ENCODE assay signal across 22 cellular contexts in genomic region chr2:101871480-101871879, GRCh38.
"Had no signal": no experiment of that assay in that cellular context is flagged by ENCODE, and none has a peak within 500 bp of the region (broad histone marks: within the 10 kb centered on the region; RNA-seq: fewer than 3 reads in every experiment).

No MANE protein-coding gene starts in this region.

- H3K4me3 ChIP-seq: heart left ventricle, mucosa of descending colon, sigmoid colon, smooth muscle cell, testis had no signal

- H3K27me3 ChIP-seq: heart left ventricle, sigmoid colon, testis had no signal

- H3K27ac ChIP-seq: heart left ventricle, sigmoid colon, testis had no signal

- H3K9me3 ChIP-seq: heart left ventricle, mucosa of descending colon, sigmoid colon, testis had no signal

- H3K27me3 Mint-ChIP-seq: activated CD4-positive, alpha-beta T cell treated with anti-CD3 and anti-CD28 coated beads, Interleukin-2, amount 10 ng/mL, durations not matched to agents 24 days and 14 days; activated naive CD8-positive, alpha-beta T cell treated with anti-CD3 and anti-CD28 coated beads, Interleukin-2, amount 10 ng/mL, durations not matched to agents 7 days and 5 days; memory B cell; stimulated activated memory B cell treated with anti-CD40 and anti-IgM and Interleukin-4, amounts not matched to agents 10 μg/mL and 1 μg/mL and 100 μg/mL, for 72 hours; T-helper 17 cell; type B pancreatic cell had no signal

- H3K4me1 ChIP-seq: sigmoid colon, testis had no signal

- H3K27ac Mint-ChIP-seq: activated CD4-positive, alpha-beta T cell treated with anti-CD3 and anti-CD28 coated beads, Interleukin-2, amount 10 ng/mL, durations not matched to agents 24 days and 14 days; activated naive CD8-positive, alpha-beta T cell treated with anti-CD3 and anti-CD28 coated beads, Interleukin-2, amount 10 ng/mL, durations not matched to agents 7 days and 5 days; activated T-helper 2 cell treated with anti-CD3 and anti-CD28 coated beads, Interferon-gamma antibody, Interleukin-2, Interleukin-4, amounts not matched to agents 10 μg/mL and 5 μg/mL and 100 μg/mL, durations not matched to agents 14 hours and 24 hours and 36 hours; T-helper 17 cell; type B pancreatic cell had no signal

- H3K9me3 Mint-ChIP-seq: activated CD4-positive, alpha-beta T cell treated with anti-CD3 and anti-CD28 coated beads, Interleukin-2, amount 10 ng/mL, durations not matched to agents 24 days and 14 days; activated naive CD8-positive, alpha-beta T cell treated with anti-CD3 and anti-CD28 coated beads, Interleukin-2, amount 10 ng/mL, durations not matched to agents 7 days and 5 days; activated T-cell treated with anti-CD3 and anti-CD28 coated beads, Interleukin-2, amount 50 U/mL, for 4 hours; activated T-helper 2 cell treated with anti-CD3 and anti-CD28 coated beads, Interferon-gamma antibody, Interleukin-2, Interleukin-4, amounts not matched to agents 10 μg/mL and 5 μg/mL and 100 μg/mL, durations not matched to agents 14 hours and 24 hours and 36 hours; memory B cell; neural crest cell; stimulated activated memory B cell treated with anti-CD40 and anti-IgM and Interleukin-4, amounts not matched to agents 10 μg/mL and 1 μg/mL and 100 μg/mL, for 72 hours; type B pancreatic cell had no signal

- ATAC-seq: activated T-cell treated with anti-CD3 and anti-CD28 coated beads, Interleukin-2, amount 50 U/mL, for 4 hours; heart left ventricle; mucosa of descending colon; stimulated activated memory B cell treated with anti-CD40 and anti-IgM and Interleukin-4, amounts not matched to agents 10 μg/mL and 1 μg/mL and 100 μg/mL, for 72 hours; T-helper 17 cell had no signal

- DNase-seq: activated CD4-positive, alpha-beta T cell treated with anti-CD3 and anti-CD28 coated beads, Interleukin-2, amount 10 ng/mL, durations not matched to agents 24 days and 14 days; activated CD4-positive, CD25-positive, alpha-beta regulatory T cell; activated CD8-positive, alpha-beta memory T cell treated with anti-CD3 and anti-CD28 coated beads for 24 hours; activated CD8-positive, alpha-beta memory T cell treated with anti-CD3 and anti-CD28 coated beads, Interleukin-2, amount 50 U/mL, for 4 hours; activated naive CD4-positive, alpha-beta T cell; activated naive CD8-positive, alpha-beta T cell treated with anti-CD3 and anti-CD28 coated beads, Interleukin-2, amount 10 ng/mL, durations not matched to agents 7 days and 5 days; activated T-cell treated with anti-CD3 and anti-CD28 coated beads, Interleukin-2, amount 50 U/mL, for 4 hours; amniotic stem cell; cerebellar nuclear complex; cortex of kidney; heart left ventricle; mucosa of descending colon; sigmoid colon; stimulated activated CD4-positive, alpha-beta T cell treated with anti-CD3 and anti-CD28 coated beads, Interleukin-15, amount 100 ng/mL, for 24 hours; T-helper 17 cell; testis had no signal

- H3K4me1 Mint-ChIP-seq: stimulated activated memory B cell treated with anti-CD40 and anti-IgM and Interleukin-4, amounts not matched to agents 10 μg/mL and 1 μg/mL and 100 μg/mL, for 72 hours had no signal

- H3K4me3 Mint-ChIP-seq: activated CD4-positive, alpha-beta T cell treated with anti-CD3 and anti-CD28 coated beads, Interleukin-2, amount 10 ng/mL, durations not matched to agents 24 days and 14 days; activated naive CD8-positive, alpha-beta T cell treated with anti-CD3 and anti-CD28 coated beads, Interleukin-2, amount 10 ng/mL, durations not matched to agents 7 days and 5 days; activated T-cell treated with anti-CD3 and anti-CD28 coated beads, Interleukin-2, amount 50 U/mL, for 4 hours; memory B cell; neural crest cell; stimulated activated memory B cell treated with anti-CD40 and anti-IgM and Interleukin-4, amounts not matched to agents 10 μg/mL and 1 μg/mL and 100 μg/mL, for 72 hours; T-helper 17 cell; type B pancreatic cell had no signal
